ENCODE assay signal across 1 cellular context in genomic region chr17:58632324-58633314, GRCh38.
TF ChIP-seq lines count a peak whose summit lies in the region.

No MANE protein-coding gene starts in this region.

TF ChIP-seq in K562, 482 proteins besides CTCF, POLR2A, EP300 and RAD21 (continued from another document and continues in another):
- TF ChIP-seq ZBTB40 (IDR thresholded peaks at IDR 0.05), result peak; percentile 58
- TF ChIP-seq ZBTB40 (CRISPR knock-in tag; IDR thresholded peaks at IDR 0.05), result no peak
- TF ChIP-seq, protein P1, sequence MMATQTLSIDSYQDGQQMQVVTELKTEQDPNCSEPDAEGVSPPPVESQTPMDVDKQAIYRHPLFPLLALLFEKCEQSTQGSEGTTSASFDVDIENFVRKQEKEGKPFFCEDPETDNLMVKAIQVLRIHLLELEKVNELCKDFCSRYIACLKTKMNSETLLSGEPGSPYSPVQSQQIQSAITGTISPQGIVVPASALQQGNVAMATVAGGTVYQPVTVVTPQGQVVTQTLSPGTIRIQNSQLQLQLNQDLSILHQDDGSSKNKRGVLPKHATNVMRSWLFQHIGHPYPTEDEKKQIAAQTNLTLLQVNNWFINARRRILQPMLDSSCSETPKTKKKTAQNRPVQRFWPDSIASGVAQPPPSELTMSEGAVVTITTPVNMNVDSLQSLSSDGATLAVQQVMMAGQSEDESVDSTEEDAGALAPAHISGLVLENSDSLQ (IDR thresholded peaks at IDR 0.05), result peak; percentile 46
- TF ChIP-seq XRCC5 (IDR thresholded peaks at IDR 0.05; ENCODE audit: low read depth, low read length), result no peak
- no peak for TF ChIP-seq DEAF1 (CRISPR knock-in tag; IDR thresholded peaks at IDR 0.05)
- 0 out of 2 replicates have a peak, but pooled peaks have one; percentile 17 for TF ChIP-seq SMARCA4 (IDR thresholded peaks at IDR 0.05)
- no peak for TF ChIP-seq ZNF444 (CRISPR knock-in tag; IDR thresholded peaks at IDR 0.05)
- TF ChIP-seq, protein P2, sequence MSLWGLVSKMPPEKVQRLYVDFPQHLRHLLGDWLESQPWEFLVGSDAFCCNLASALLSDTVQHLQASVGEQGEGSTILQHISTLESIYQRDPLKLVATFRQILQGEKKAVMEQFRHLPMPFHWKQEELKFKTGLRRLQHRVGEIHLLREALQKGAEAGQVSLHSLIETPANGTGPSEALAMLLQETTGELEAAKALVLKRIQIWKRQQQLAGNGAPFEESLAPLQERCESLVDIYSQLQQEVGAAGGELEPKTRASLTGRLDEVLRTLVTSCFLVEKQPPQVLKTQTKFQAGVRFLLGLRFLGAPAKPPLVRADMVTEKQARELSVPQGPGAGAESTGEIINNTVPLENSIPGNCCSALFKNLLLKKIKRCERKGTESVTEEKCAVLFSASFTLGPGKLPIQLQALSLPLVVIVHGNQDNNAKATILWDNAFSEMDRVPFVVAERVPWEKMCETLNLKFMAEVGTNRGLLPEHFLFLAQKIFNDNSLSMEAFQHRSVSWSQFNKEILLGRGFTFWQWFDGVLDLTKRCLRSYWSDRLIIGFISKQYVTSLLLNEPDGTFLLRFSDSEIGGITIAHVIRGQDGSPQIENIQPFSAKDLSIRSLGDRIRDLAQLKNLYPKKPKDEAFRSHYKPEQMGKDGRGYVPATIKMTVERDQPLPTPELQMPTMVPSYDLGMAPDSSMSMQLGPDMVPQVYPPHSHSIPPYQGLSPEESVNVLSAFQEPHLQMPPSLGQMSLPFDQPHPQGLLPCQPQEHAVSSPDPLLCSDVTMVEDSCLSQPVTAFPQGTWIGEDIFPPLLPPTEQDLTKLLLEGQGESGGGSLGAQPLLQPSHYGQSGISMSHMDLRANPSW (CRISPR knock-in tag; IDR thresholded peaks at IDR 0.05), result no peak
- peak; percentile 97 for TF ChIP-seq THRAP3 (IDR thresholded peaks at IDR 0.05; ENCODE audit: borderline replicate concordance)
- TF ChIP-seq, protein P3, sequence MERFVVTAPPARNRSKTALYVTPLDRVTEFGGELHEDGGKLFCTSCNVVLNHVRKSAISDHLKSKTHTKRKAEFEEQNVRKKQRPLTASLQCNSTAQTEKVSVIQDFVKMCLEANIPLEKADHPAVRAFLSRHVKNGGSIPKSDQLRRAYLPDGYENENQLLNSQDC (CRISPR knock-in tag; IDR thresholded peaks at IDR 0.05), result no peak
- TF ChIP-seq, protein P4, sequence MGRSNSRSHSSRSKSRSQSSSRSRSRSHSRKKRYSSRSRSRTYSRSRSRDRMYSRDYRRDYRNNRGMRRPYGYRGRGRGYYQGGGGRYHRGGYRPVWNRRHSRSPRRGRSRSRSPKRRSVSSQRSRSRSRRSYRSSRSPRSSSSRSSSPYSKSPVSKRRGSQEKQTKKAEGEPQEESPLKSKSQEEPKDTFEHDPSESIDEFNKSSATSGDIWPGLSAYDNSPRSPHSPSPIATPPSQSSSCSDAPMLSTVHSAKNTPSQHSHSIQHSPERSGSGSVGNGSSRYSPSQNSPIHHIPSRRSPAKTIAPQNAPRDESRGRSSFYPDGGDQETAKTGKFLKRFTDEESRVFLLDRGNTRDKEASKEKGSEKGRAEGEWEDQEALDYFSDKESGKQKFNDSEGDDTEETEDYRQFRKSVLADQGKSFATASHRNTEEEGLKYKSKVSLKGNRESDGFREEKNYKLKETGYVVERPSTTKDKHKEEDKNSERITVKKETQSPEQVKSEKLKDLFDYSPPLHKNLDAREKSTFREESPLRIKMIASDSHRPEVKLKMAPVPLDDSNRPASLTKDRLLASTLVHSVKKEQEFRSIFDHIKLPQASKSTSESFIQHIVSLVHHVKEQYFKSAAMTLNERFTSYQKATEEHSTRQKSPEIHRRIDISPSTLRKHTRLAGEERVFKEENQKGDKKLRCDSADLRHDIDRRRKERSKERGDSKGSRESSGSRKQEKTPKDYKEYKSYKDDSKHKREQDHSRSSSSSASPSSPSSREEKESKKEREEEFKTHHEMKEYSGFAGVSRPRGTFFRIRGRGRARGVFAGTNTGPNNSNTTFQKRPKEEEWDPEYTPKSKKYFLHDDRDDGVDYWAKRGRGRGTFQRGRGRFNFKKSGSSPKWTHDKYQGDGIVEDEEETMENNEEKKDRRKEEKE (IDR thresholded peaks at IDR 0.05; ENCODE audit: borderline replicate concordance in 1 of 2, control insufficient read depth in 1 of 2, low read depth in 2 of 2, low read length in 1 of 2), result peak in 1 of 2 experiments; percentile 39; a peak in 1 of 4 replicates
- no peak for TF ChIP-seq DACH1 (IDR thresholded peaks at IDR 0.05; ENCODE audit: partially characterized antibody)
- peak; percentile 59 for TF ChIP-seq MEIS2 (IDR thresholded peaks at IDR 0.05; ENCODE audit: partially characterized antibody)
- no peak for TF ChIP-seq TFAM (CRISPR knock-in tag; conservative IDR thresholded peaks at IDR 0.05)
- peak; percentile 5; the same call in 1 of the 2 replicates for TF ChIP-seq SPI1 (IDR thresholded peaks at IDR 0.05; ENCODE audit: borderline replicate concordance, low read depth, low read length)
- TF ChIP-seq ZNF274 (IDR thresholded peaks at IDR 0.05; ENCODE audit: borderline replicate concordance, low read depth, low read length), result 0 out of 2 replicates have a peak, but pooled peaks have one; percentile 13
- TF ChIP-seq ZNF561 (CRISPR knock-in tag; conservative IDR thresholded peaks at IDR 0.05), result peak; percentile 34; the same call in 1 of the 2 replicates
- TF ChIP-seq RNF2 (IDR thresholded peaks at IDR 0.05), result no peak
- TF ChIP-seq NFYB (IDR thresholded peaks at IDR 0.05; ENCODE audit: extremely low read depth, insufficient read length), result peak; percentile 59
- 0 out of 2 replicates have a peak, but pooled peaks have one; percentile 54 for TF ChIP-seq SMARCA5 (IDR thresholded peaks at IDR 0.05)
- peak; percentile 21; the same call in 1 of the 2 replicates for TF ChIP-seq NKRF (IDR thresholded peaks at IDR 0.05; ENCODE audit: borderline replicate concordance)
- no peak for TF ChIP-seq ZNF140 (CRISPR knock-in tag; IDR thresholded peaks at IDR 0.05)
- peak; percentile 35; the same call in 1 of the 2 replicates for TF ChIP-seq NFIC (IDR thresholded peaks at IDR 0.05)
- TF ChIP-seq NFRKB (IDR thresholded peaks at IDR 0.05; ENCODE audit: low read depth), result 0 out of 2 replicates have a peak, but pooled peaks have one; percentile 86
- TF ChIP-seq ZFX (CRISPR knock-in tag; IDR thresholded peaks at IDR 0.05), result peak; percentile 67
- TF ChIP-seq NR0B1 (IDR thresholded peaks at IDR 0.05; ENCODE audit: partially characterized antibody), result no peak
- TF ChIP-seq KLF16 (IDR thresholded peaks at IDR 0.05), result no peak
- 0 out of 2 replicates have a peak, but pooled peaks have one; percentile 22 for TF ChIP-seq ZNF311 (CRISPR knock-in tag; IDR thresholded peaks at IDR 0.05)
- peak; percentile 92 for TF ChIP-seq RBM25 (IDR thresholded peaks at IDR 0.05; ENCODE audit: low read depth, low read length, severe bottlenecking)
- TF ChIP-seq, protein P5, sequence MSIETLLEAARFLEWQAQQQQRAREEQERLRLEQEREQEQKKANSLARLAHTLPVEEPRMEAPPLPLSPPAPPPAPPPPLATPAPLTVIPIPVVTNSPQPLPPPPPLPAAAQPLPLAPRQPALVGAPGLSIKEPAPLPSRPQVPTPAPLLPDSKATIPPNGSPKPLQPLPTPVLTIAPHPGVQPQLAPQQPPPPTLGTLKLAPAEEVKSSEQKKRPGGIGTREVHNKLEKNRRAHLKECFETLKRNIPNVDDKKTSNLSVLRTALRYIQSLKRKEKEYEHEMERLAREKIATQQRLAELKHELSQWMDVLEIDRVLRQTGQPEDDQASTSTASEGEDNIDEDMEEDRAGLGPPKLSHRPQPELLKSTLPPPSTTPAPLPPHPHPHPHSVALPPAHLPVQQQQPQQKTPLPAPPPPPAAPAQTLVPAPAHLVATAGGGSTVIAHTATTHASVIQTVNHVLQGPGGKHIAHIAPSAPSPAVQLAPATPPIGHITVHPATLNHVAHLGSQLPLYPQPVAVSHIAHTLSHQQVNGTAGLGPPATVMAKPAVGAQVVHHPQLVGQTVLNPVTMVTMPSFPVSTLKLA (conservative IDR thresholded peaks at IDR 0.05), result no peak
- TF ChIP-seq ZNF77 (CRISPR knock-in tag; IDR thresholded peaks at IDR 0.05), result no peak
- TF ChIP-seq ZNF583 (CRISPR knock-in tag; IDR thresholded peaks at IDR 0.05), result no peak
